9 cellular contexts compared by ENCODE assay signal in the genomic region with DNA sequence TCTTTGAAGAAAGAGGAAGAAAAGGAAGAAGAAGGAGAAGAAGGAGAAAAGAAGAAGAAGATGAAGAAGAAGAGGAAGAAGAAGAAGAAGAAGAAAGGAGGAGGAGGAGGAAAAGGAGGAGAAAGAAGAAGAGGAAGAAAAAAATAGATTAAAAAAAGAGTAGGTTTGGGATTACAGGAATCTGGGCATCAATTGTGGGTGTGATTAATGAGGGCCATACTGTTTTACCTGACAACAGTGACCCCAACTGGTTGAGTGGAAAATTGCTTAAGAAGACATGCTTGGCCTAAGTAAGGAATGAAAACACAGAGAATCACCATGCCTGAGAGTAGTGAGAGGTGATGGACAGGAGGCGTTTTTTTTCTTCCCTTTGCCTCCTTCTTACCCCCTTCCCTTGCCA.
DNase-seq lines count a peak whose midpoint lies in the region; ATAC-seq, FAIRE-seq and TF ChIP-seq lines count a peak whose summit lies in the region.
"Had no signal": no experiment of that assay in that cellular context is flagged by ENCODE, and none has a peak within 500 bp of the region (broad histone marks: within the 10 kb centered on the region; RNA-seq: fewer than 3 reads in every experiment).

No MANE protein-coding gene starts in this region.

- no peak overlapping the region for H3K27ac ChIP-seq in tibial nerve
- H3K27ac ChIP-seq: BLaER1 treated with 17β-estradiol and CSF1 and Interleukin-3, amounts not matched to agents 10 nM and 100 nM had no signal

- peak; percentile 96 for FAIRE-seq in GM19239 (lab: Jason Lieb, UNC)

- no peaks in the 10 kb centered on the region for H3K36me3 Mint-ChIP-seq in stimulated activated effector memory CD8-positive, alpha-beta T cell treated with anti-CD3 and anti-CD28 coated beads, Interleukin-12 subunit alpha, Interleukin-12 subunit beta, amount 100 ng/mL, for 72 hours

- no peak for TF ChIP-seq POLR2A in tibial nerve (IDR thresholded peaks at IDR 0.05)

- no peaks in the 10 kb centered on the region for H3K9me3 ChIP-seq in tibial nerve
- H3K9me3 ChIP-seq: BLaER1 treated with 17β-estradiol and CSF1 and Interleukin-3, amounts not matched to agents 10 nM and 100 nM had no signal

- no peak for TF ChIP-seq EP300 in tibial nerve (IDR thresholded peaks at IDR 0.05)

- DNase-seq in NCI-H2171 treated with DMSO at 0.1 percent for 48 hours (lab: John Stamatoyannopoulos, UW) (peak; percentile 11), NCI-H2171 (lab: John Stamatoyannopoulos, UW) (no peak), GM19239 (ENCODE audit: insufficient read length, low spot score) (peak; percentile 28), NCI-H748 treated with DMSO at 0.1 percent for 48 hours (lab: John Stamatoyannopoulos, UW) (peak; percentile 50), tibial nerve (ENCODE audit: low spot score in 2 of 2) (no peak)
- no peak for DNase-seq in stimulated activated effector memory CD8-positive, alpha-beta T cell treated with anti-CD3 and anti-CD28 coated beads, Interleukin-12 subunit alpha, Interleukin-12 subunit beta, amount 100 ng/mL, for 72 hours (ENCODE audit: low spot score in 2 of 2)

- H3K4me3 Mint-ChIP-seq in stimulated activated effector memory CD8-positive, alpha-beta T cell treated with anti-CD3 and anti-CD28 coated beads, Interleukin-12 subunit alpha, Interleukin-12 subunit beta, amount 100 ng/mL, for 72 hours = no peak overlapping the region

- H3K36me3 ChIP-seq in tibial nerve = no peaks in the 10 kb centered on the region
- H3K36me3 ChIP-seq: BLaER1 treated with 17β-estradiol and CSF1 and Interleukin-3, amounts not matched to agents 10 nM and 100 nM had no signal

- H3K4me1 ChIP-seq in tibial nerve = no peaks in the 10 kb centered on the region

- no peaks in the 10 kb centered on the region for H3K27me3 ChIP-seq in tibial nerve
- H3K27me3 ChIP-seq: BLaER1 treated with 17β-estradiol and CSF1 and Interleukin-3, amounts not matched to agents 10 nM and 100 nM had no signal

- ATAC-seq in HG03064 (IDR thresholded peaks at IDR 0.05; ENCODE audit: low read depth, unreplicated experiment) (peak; percentile 83), esophagus mucosa (peak; percentile 63)
- peak; percentile 50 for ATAC-seq in stimulated activated effector memory CD8-positive, alpha-beta T cell treated with anti-CD3 and anti-CD28 coated beads, Interleukin-12 subunit alpha, Interleukin-12 subunit beta, amount 100 ng/mL, for 72 hours

- H3K4me1 Mint-ChIP-seq in stimulated activated effector memory CD8-positive, alpha-beta T cell treated with anti-CD3 and anti-CD28 coated beads, Interleukin-12 subunit alpha, Interleukin-12 subunit beta, amount 100 ng/mL, for 72 hours = no peaks in the 10 kb centered on the region

- H3K4me3 ChIP-seq in tibial nerve = no peak overlapping the region
- H3K4me3 ChIP-seq: BLaER1 treated with 17β-estradiol and CSF1 and Interleukin-3, amounts not matched to agents 10 nM and 100 nM had no signal

- no peaks in the 10 kb centered on the region for H3K9me3 Mint-ChIP-seq in stimulated activated effector memory CD8-positive, alpha-beta T cell treated with anti-CD3 and anti-CD28 coated beads, Interleukin-12 subunit alpha, Interleukin-12 subunit beta, amount 100 ng/mL, for 72 hours

- 28 to 43% methylated on average over 1 of the region's 1 CpG for WGBS in tibial nerve, 2 donors

- TF ChIP-seq CTCF in tibial nerve (IDR thresholded peaks at IDR 0.05) = no peak

- no peak overlapping the region for H3K27ac Mint-ChIP-seq in stimulated activated effector memory CD8-positive, alpha-beta T cell treated with anti-CD3 and anti-CD28 coated beads, Interleukin-12 subunit alpha, Interleukin-12 subunit beta, amount 100 ng/mL, for 72 hours

Comparison
In these comparisons a context has a peak if more than half of its experiments do, and no peak if none do; other contexts are left out.
1. DNase-seq: peak in NCI-H2171 treated with DMSO at 0.1 percent for 48 hours (single experiment), GM19239 (single experiment) and NCI-H748 treated with DMSO at 0.1 percent for 48 hours (single experiment); none in NCI-H2171 (single experiment), stimulated activated effector memory CD8-positive, alpha-beta T cell treated with anti-CD3 and anti-CD28 coated beads, Interleukin-12 subunit alpha, Interleukin-12 subunit beta, amount 100 ng/mL, for 72 hours (0 of 2) and tibial nerve (0 of 2).
2. Peak in every context shown above with its lines, with median percentiles within 50 percentile points of each other: ATAC-seq.